ENCODE assay signal across 8 cellular contexts in genomic region chr12:53217930-53218307, GRCh38. TPM values are rescaled to one million over a fixed set of nuclear protein-coding genes. Genes with fewer than 3 reads are reported as not detected.
DNase-seq lines count a peak whose midpoint lies in the region; ATAC-seq and TF ChIP-seq lines count a peak whose summit lies in the region.

No MANE protein-coding gene starts in this region.

- H4K20me1 ChIP-seq in PC-9 (ENCODE audit: insufficient read depth) = 0 out of 2 replicates have a peak, but pooled peaks cover 3% of the 10 kb centered on the region

- no peak for ATAC-seq in natural killer cell treated with Interleukin-12 subunit alpha and Interleukin-12 subunit beta and Interleukin-15 and Interleukin-18, amount 100 ng/mL, for 72 hours
- ATAC-seq in GM19452 (IDR thresholded peaks at IDR 0.05; ENCODE audit: unreplicated experiment) (no peak), GM21515 (IDR thresholded peaks at IDR 0.05; ENCODE audit: unreplicated experiment) (no peak)

- peak overlapping the region; percentile 80 for H3K4me3 ChIP-seq in AG04450 (ENCODE audit: low read depth, low read length)
- peak overlapping the region; percentile 68; the same call in 1 of the 2 replicates for H3K4me3 ChIP-seq in PC-9
- H3K4me3 ChIP-seq in endodermal cell (ENCODE audit: low read length) = no peak overlapping the region

- H3K9ac ChIP-seq in endodermal cell (ENCODE audit: extremely low read depth, low read length, poor library complexity, severe bottlenecking) = no peak overlapping the region

- no peak overlapping the region for H2AFZ ChIP-seq in PC-9

- H3K9me3 ChIP-seq in AG04450 (ENCODE audit: control insufficient read depth, insufficient read depth, low read length) (no peaks in the 10 kb centered on the region; the same call in 1 of the 2 replicates), PC-9 (ENCODE audit: insufficient read depth, low read depth) (no peaks in the 10 kb centered on the region), endodermal cell (ENCODE audit: control insufficient read depth, low read length) (no peaks in the 10 kb centered on the region)

- H3K4me1 ChIP-seq in PC-9 (replicated peaks; ENCODE audit: insufficient read depth) (peaks cover 54% of the 10 kb centered on the region), endodermal cell (ENCODE audit: control insufficient read depth, insufficient read depth, low read length) (peaks cover 14% of the 10 kb centered on the region)

- no peaks in the 10 kb centered on the region for H3K9me3 Mint-ChIP-seq in endodermal cell
- H3K9me3 Mint-ChIP-seq in natural killer cell treated with Interleukin-12 subunit alpha and Interleukin-12 subunit beta and Interleukin-15 and Interleukin-18, amount 100 ng/mL, for 72 hours = no peaks in the 10 kb centered on the region

- CTCF ChIA-PET in AG04450 (lab: Charles Lee) (interaction anchor here (1.3 to 4.3 kb wide), 4 partner anchors 58 to 127 kb away, joined by 4 to 23 read pairs (median 8); partner anchors contain the start of gene AAAS), PC-9 (lab: Charles Lee) (no interaction called here)

- intact Hi-C loops in PC-9 (cut with micrococcal nuclease; ENCODE audit: unreplicated experiment) = no loop called here

- H3K27ac ChIP-seq in AG04450 (ENCODE audit: low read depth, low read length) = peak overlapping the region; percentile 31
- H3K27ac ChIP-seq in PC-9 = peak overlapping the region; percentile 29
- H3K27ac ChIP-seq in endodermal cell (ENCODE audit: low read depth, low read length) = no peak overlapping the region

- no peak for DNase-seq in AG04450 (ENCODE audit: low read depth, low spot score)
- no peak for DNase-seq in PC-9
- no peak for DNase-seq in endodermal cell
- DNase-seq in natural killer cell treated with Interleukin-12 subunit alpha and Interleukin-12 subunit beta and Interleukin-15 and Interleukin-18, amount 100 ng/mL, for 72 hours (ENCODE audit: low spot score) = no peak
- no peak for DNase-seq in NCI-H2196 treated with DMSO at 0.1 percent for 48 hours (lab: John Stamatoyannopoulos, UW; ENCODE audit: unreplicated experiment)
- no peak for DNase-seq in HPDE6-E6E7 (ENCODE audit: extremely low spot score)

- H3K4me1 Mint-ChIP-seq in endodermal cell = peaks cover 68% of the 10 kb centered on the region
- H3K4me1 Mint-ChIP-seq in natural killer cell treated with Interleukin-12 subunit alpha and Interleukin-12 subunit beta and Interleukin-15 and Interleukin-18, amount 100 ng/mL, for 72 hours (ENCODE audit: low read depth in 2 of 2) = peaks cover 78 to 83% of the 10 kb centered on the region in 2 donors

- H3K27me3 Mint-ChIP-seq in endodermal cell (ENCODE audit: insufficient read depth) = peaks cover 24% of the 10 kb centered on the region
- no peaks in the 10 kb centered on the region for H3K27me3 Mint-ChIP-seq in natural killer cell treated with Interleukin-12 subunit alpha and Interleukin-12 subunit beta and Interleukin-15 and Interleukin-18, amount 100 ng/mL, for 72 hours

- H3K79me2 ChIP-seq in PC-9 (ENCODE audit: low read depth) = peaks cover 46% of the 10 kb centered on the region

- 38% methylated on average over 3 of the region's 3 CpGs; no CpG with 5 or more reads in 1 of the 2 experiments for WGBS in endodermal cell (ENCODE audit: insufficient coverage in 1 of 2, insufficient read length in 1 of 2), 2 experiments

- H3K27me3 ChIP-seq in AG04450 (ENCODE audit: control insufficient read depth, insufficient read depth, low read length) = no peaks in the 10 kb centered on the region
- no peaks in the 10 kb centered on the region for H3K27me3 ChIP-seq in PC-9 (ENCODE audit: insufficient read depth, low read depth)
- peaks cover 21% of the 10 kb centered on the region for H3K27me3 ChIP-seq in endodermal cell (ENCODE audit: control insufficient read depth, insufficient read depth, low read length, poor library complexity, severe bottlenecking)

- peak overlapping the region; percentile 69 for H3K4me3 Mint-ChIP-seq in endodermal cell
- peak overlapping the region; percentile 95 for H3K4me3 Mint-ChIP-seq in natural killer cell treated with Interleukin-12 subunit alpha and Interleukin-12 subunit beta and Interleukin-15 and Interleukin-18, amount 100 ng/mL, for 72 hours

- peaks cover 16% of the 10 kb centered on the region for H3K36me3 Mint-ChIP-seq in endodermal cell (ENCODE audit: low read depth)
- H3K36me3 Mint-ChIP-seq in natural killer cell treated with Interleukin-12 subunit alpha and Interleukin-12 subunit beta and Interleukin-15 and Interleukin-18, amount 100 ng/mL, for 72 hours = no peaks in the 10 kb centered on the region

- peak overlapping the region; percentile 72 for H3K27ac Mint-ChIP-seq in endodermal cell
- H3K27ac Mint-ChIP-seq in natural killer cell treated with Interleukin-12 subunit alpha and Interleukin-12 subunit beta and Interleukin-15 and Interleukin-18, amount 100 ng/mL, for 72 hours = peak overlapping the region; percentile 74 to 81

- no peak for TF ChIP-seq CTCF in AG04450 (IDR thresholded peaks at IDR 0.05; ENCODE audit: low read depth, low read length)
- TF ChIP-seq CTCF in PC-9 (conservative IDR thresholded peaks at IDR 0.05) = no peak
- no peak for TF ChIP-seq CTCF in endodermal cell (conservative IDR thresholded peaks at IDR 0.05)

- peak overlapping the region; percentile 98 for H3K4me2 ChIP-seq in PC-9

- H3K36me3 ChIP-seq in PC-9 (ENCODE audit: low read depth) (peaks cover 2% of the 10 kb centered on the region; the same call in 1 of the 2 replicates), endodermal cell (ENCODE audit: control insufficient read depth, insufficient read depth, low read length) (no peaks in the 10 kb centered on the region)

- POLR2A ChIA-PET in AG04450 (lab: Yijun Ruan, JAX) (interaction anchor here (0.8 kb wide), 1 partner anchor 127 kb away, joined by 3 read pairs; no protein-coding TSS in a partner anchor), PC-9 (lab: Charles Lee; ENCODE audit: unreplicated experiment) (no interaction called here)

- peaks cover 28% of the 10 kb centered on the region for H3F3A ChIP-seq in PC-9 (ENCODE audit: insufficient read depth, low read depth)

- no peaks in the 10 kb centered on the region for H3K9me2 ChIP-seq in PC-9 (ENCODE audit: insufficient read depth)

- no TSS peak for BruUV-seq in PC-9 (replicated peaks; lab: Mats Ljungman, UMichigan)

RNA-seq across cellular contexts. Expression of gene ITGB7, which starts 10.9 kb away (rescaled TPM):
- polyA plus RNA-seq in AG04450 (2011; rRNA removed) = 0.15 and 0.19 TPM in 2 replicates
- polyA minus RNA-seq in AG04450 (2011; rRNA and poly(A)+ RNA removed) = 0.09 and 1.0 TPM in 2 replicates
- total RNA-seq in PC-9 (2021) (2.4 and 3.3 TPM in 2 replicates), endodermal cell (1 to 10 TPM; 1.4 TPM)
- 0.18 TPM for polyA plus RNA-seq in endodermal cell (2013, experiment 1 of 2)
- 0.46 TPM for polyA plus RNA-seq in endodermal cell (2013, experiment 2 of 2)
- total RNA-seq in natural killer cell treated with Interleukin-12 subunit alpha and Interleukin-12 subunit beta and Interleukin-15 and Interleukin-18, amount 100 ng/mL, for 72 hours = 10 to 100 TPM; 53.0 to 81.0 TPM

RNA-seq across cellular contexts. Expression of gene RARG, which starts 14.1 kb away (rescaled TPM):
- 20.1 and 25.6 TPM in 2 replicates for polyA plus RNA-seq in AG04450 (2011; rRNA removed)
- polyA minus RNA-seq in AG04450 (2011; rRNA and poly(A)+ RNA removed) = 28.5 and 31.5 TPM in 2 replicates
- total RNA-seq in PC-9 (2021) (118 and 124 TPM in 2 replicates), endodermal cell (10 to 100 TPM; 19.5 to 26.8 TPM)
- polyA plus RNA-seq in endodermal cell (2013, experiment 1 of 2) = 23.9 TPM
- 18.1 TPM for polyA plus RNA-seq in endodermal cell (2013, experiment 2 of 2)
- total RNA-seq in natural killer cell treated with Interleukin-12 subunit alpha and Interleukin-12 subunit beta and Interleukin-15 and Interleukin-18, amount 100 ng/mL, for 72 hours = 10 to 100 TPM in 1 of 2 donors, 1 to 10 TPM in 1; 5.8 to 13.3 TPM

RNA-seq across cellular contexts. Expression of gene CSAD, which starts 37.2 kb away (rescaled TPM):
- 18.9 and 21.6 TPM in 2 replicates for polyA plus RNA-seq in AG04450 (2011; rRNA removed)
- 10.2 and 10.5 TPM in 2 replicates for polyA minus RNA-seq in AG04450 (2011; rRNA and poly(A)+ RNA removed)
- 33.1 and 49.0 TPM in 2 replicates for total RNA-seq in PC-9 (2021)
- total RNA-seq in endodermal cell = 10 to 100 TPM; 24.9 to 38.2 TPM
- 20.2 TPM for polyA plus RNA-seq in endodermal cell (2013, experiment 1 of 2)
- polyA plus RNA-seq in endodermal cell (2013, experiment 2 of 2) = 23.9 TPM
- 10 to 100 TPM; 26.0 to 43.2 TPM for total RNA-seq in natural killer cell treated with Interleukin-12 subunit alpha and Interleukin-12 subunit beta and Interleukin-15 and Interleukin-18, amount 100 ng/mL, for 72 hours

RNA-seq across cellular contexts. Expression of gene ZNF740, which starts 37.4 kb away (rescaled TPM):
- polyA plus RNA-seq in AG04450 (2011; rRNA removed) = 20.9 and 21.7 TPM in 2 replicates
- 37.1 and 38.0 TPM in 2 replicates for polyA minus RNA-seq in AG04450 (2011; rRNA and poly(A)+ RNA removed)
- 48.3 and 65.8 TPM in 2 replicates for total RNA-seq in PC-9 (2021)
- total RNA-seq in endodermal cell = 10 to 100 TPM; 54.0 to 54.6 TPM
- 31.5 TPM for polyA plus RNA-seq in endodermal cell (2013, experiment 1 of 2)
- polyA plus RNA-seq in endodermal cell (2013, experiment 2 of 2) = 26.9 TPM
- 10 to 100 TPM; 34.6 to 53.1 TPM for total RNA-seq in natural killer cell treated with Interleukin-12 subunit alpha and Interleukin-12 subunit beta and Interleukin-15 and Interleukin-18, amount 100 ng/mL, for 72 hours

RNA-seq across cellular contexts. Expression of gene ESPL1, which starts 50.2 kb away (rescaled TPM):
- polyA plus RNA-seq in AG04450 (2011; rRNA removed) = 1.6 and 2.1 TPM in 2 replicates
- polyA minus RNA-seq in AG04450 (2011; rRNA and poly(A)+ RNA removed) = 3.0 and 3.6 TPM in 2 replicates
- total RNA-seq in PC-9 (2021) = 37.4 and 42.0 TPM in 2 replicates
- 10 to 100 TPM; 33.3 to 50.7 TPM for total RNA-seq in endodermal cell
- 33.8 TPM for polyA plus RNA-seq in endodermal cell (2013, experiment 1 of 2)
- polyA plus RNA-seq in endodermal cell (2013, experiment 2 of 2) = 34.2 TPM
- 100 to 1,000 TPM in 1 of 2 donors, 10 to 100 TPM in 1; 35.2 to 127 TPM for total RNA-seq in natural killer cell treated with Interleukin-12 subunit alpha and Interleukin-12 subunit beta and Interleukin-15 and Interleukin-18, amount 100 ng/mL, for 72 hours

Comparison
In these comparisons a context has a peak if more than half of its experiments do, and no peak if none do; other contexts are left out.
1. RNA of gene ITGB7, which starts 10.9 kb away (total RNA-seq): 53.0 to 81.0 TPM in natural killer cell treated with Interleukin-12 subunit alpha and Interleukin-12 subunit beta and Interleukin-15 and Interleukin-18, amount 100 ng/mL, for 72 hours; 2.4 to 3.3 TPM in PC-9 and 1.4 TPM in endodermal cell; every median in the first group is over 10 times any median in the second.